Comparison of ENCODE assay signal across 17 cellular contexts in the genomic region with DNA sequence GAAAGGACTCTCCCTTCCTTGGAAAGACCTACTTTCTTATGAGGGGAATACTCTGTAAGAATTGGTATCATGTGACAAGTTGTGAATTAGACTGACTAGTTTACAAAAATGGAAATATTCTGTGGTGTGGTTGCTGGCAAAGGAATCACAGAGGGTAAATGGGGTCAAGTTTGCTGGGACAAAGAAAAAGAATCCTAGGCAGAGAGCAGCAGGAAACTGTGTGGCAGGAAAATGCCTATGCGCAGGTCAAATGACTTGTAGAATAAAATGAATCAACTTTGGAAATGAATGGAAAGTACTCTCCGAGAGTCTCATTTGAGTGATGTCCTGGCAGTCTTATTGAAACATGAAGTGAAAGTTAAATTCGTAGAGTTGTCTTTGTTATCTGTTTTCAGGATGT.
"Had no signal": no experiment of that assay in that cellular context is flagged by ENCODE, and none has a peak within 500 bp of the region (broad histone marks: within the 10 kb centered on the region; RNA-seq: fewer than 3 reads in every experiment).

No MANE protein-coding gene starts in this region.

- H3K36me3 Mint-ChIP-seq: activated naive CD4-positive, alpha-beta T cell treated with anti-CD3 and anti-CD28 coated beads, Interleukin-2, amount 50 U/mL, for 72 hours; naive thymus-derived CD4-positive, alpha-beta T cell; stimulated activated naive B cell treated with anti-CD40 and anti-IgM and Interleukin-4, amounts not matched to agents 10 μg/mL and 1 μg/mL and 100 μg/mL, for 72 hours had no signal

- DNase-seq: activated CD4-positive, alpha-beta T cell treated with anti-CD3 and anti-CD28 coated beads, Interleukin-2, amount 50 U/mL, for 4 hours; activated effector memory CD4-positive, alpha-beta T cell treated with anti-CD3 and anti-CD28 coated beads, Interleukin-2, amount 50 U/mL, for 16 hours; activated T-cell treated with anti-CD3 and anti-CD28 coated beads, Interleukin-2, amount 50 U/mL, for 24 hours; amniotic stem cell; gastrocnemius medialis; naive thymus-derived CD4-positive, alpha-beta T cell; posterior cingulate gyrus; right lobe of liver; stimulated activated CD4-positive, alpha-beta T cell treated with anti-CD3 and anti-CD28 coated beads, Interleukin-2, amount 100 ng/mL, for 24 hours; stimulated activated naive B cell treated with anti-CD40 and anti-IgM and Interleukin-4, amounts not matched to agents 10 μg/mL and 1 μg/mL and 100 μg/mL, for 72 hours; upper lobe of right lung had no signal

- ATAC-seq: activated CD4-positive, CD25-positive, alpha-beta regulatory T cell treated with anti-CD3 and anti-CD28 coated beads, Interleukin-2, amount 50 U/mL, for 24 hours; activated naive CD4-positive, alpha-beta T cell treated with anti-CD3 and anti-CD28 coated beads, Interleukin-2, amount 50 U/mL, for 72 hours; gastrocnemius medialis; naive thymus-derived CD4-positive, alpha-beta T cell; right lobe of liver; stimulated activated naive B cell treated with anti-CD40 and anti-IgM and Interleukin-4, amounts not matched to agents 10 μg/mL and 1 μg/mL and 100 μg/mL, for 72 hours; upper lobe of right lung had no signal

- H3K9me3 ChIP-seq: gastrocnemius medialis, right lobe of liver, upper lobe of right lung had no signal

- H3K27me3 ChIP-seq: gastrocnemius medialis, right lobe of liver, upper lobe of right lung had no signal

- H3K9me3 Mint-ChIP-seq: activated naive CD4-positive, alpha-beta T cell treated with anti-CD3 and anti-CD28 coated beads, Interleukin-2, amount 50 U/mL, for 72 hours; activated T-cell treated with anti-CD3 and anti-CD28 coated beads, Interleukin-2, amount 50 U/mL, for 24 hours had no signal

- H3K36me3 ChIP-seq: gastrocnemius medialis, right lobe of liver, upper lobe of right lung had no signal

- H3K4me1 Mint-ChIP-seq: naive thymus-derived CD4-positive, alpha-beta T cell; stimulated activated naive B cell treated with anti-CD40 and anti-IgM and Interleukin-4, amounts not matched to agents 10 μg/mL and 1 μg/mL and 100 μg/mL, for 72 hours had no signal

- FAIRE-seq: bronchial epithelial cell, colon, endothelial cell of umbilical vein had no signal

- H3K27ac ChIP-seq: gastrocnemius medialis, right lobe of liver, upper lobe of right lung had no signal

- H3K4me3 ChIP-seq: gastrocnemius medialis, lung, right lobe of liver, upper lobe of right lung had no signal

- H3K27ac Mint-ChIP-seq: activated naive CD4-positive, alpha-beta T cell treated with anti-CD3 and anti-CD28 coated beads, Interleukin-2, amount 50 U/mL, for 72 hours; activated T-cell treated with anti-CD3 and anti-CD28 coated beads, Interleukin-2, amount 50 U/mL, for 24 hours; naive thymus-derived CD4-positive, alpha-beta T cell; stimulated activated naive B cell treated with anti-CD40 and anti-IgM and Interleukin-4, amounts not matched to agents 10 μg/mL and 1 μg/mL and 100 μg/mL, for 72 hours had no signal

- H3K4me1 ChIP-seq: gastrocnemius medialis, right lobe of liver, upper lobe of right lung had no signal

- H3K4me3 Mint-ChIP-seq: activated T-cell treated with anti-CD3 and anti-CD28 coated beads, Interleukin-2, amount 50 U/mL, for 24 hours; naive thymus-derived CD4-positive, alpha-beta T cell; stimulated activated naive B cell treated with anti-CD40 and anti-IgM and Interleukin-4, amounts not matched to agents 10 μg/mL and 1 μg/mL and 100 μg/mL, for 72 hours had no signal
